ENCODE assay signal across 14 cellular contexts in genomic region chr20:21322083-21322710, GRCh38. TPM values are rescaled to one million over a fixed set of nuclear protein-coding genes. Genes with fewer than 3 reads are reported as not detected.
DNase-seq lines count a peak whose midpoint lies in the region; ATAC-seq and TF ChIP-seq lines count a peak whose summit lies in the region.
"Had no signal": no experiment of that assay in that cellular context is flagged by ENCODE, and none has a peak within 500 bp of the region (broad histone marks: within the 10 kb centered on the region; RNA-seq: fewer than 3 reads in every experiment).

No MANE protein-coding gene starts in this region.

- H3K4me1 Mint-ChIP-seq in central memory CD8-positive, alpha-beta T cell = peaks cover 72% of the 10 kb centered on the region

- H3F3A ChIP-seq in PC-3 (ENCODE audit: low read length, unreplicated experiment) = no peaks in the 10 kb centered on the region

- H3K4me3 Mint-ChIP-seq in central memory CD8-positive, alpha-beta T cell = no peak overlapping the region

- H3K4me2 ChIP-seq in PC-3 (ENCODE audit: low read length) = no peak overlapping the region

- CTCF ChIA-PET in PC-3 (lab: Charles Lee) = no interaction called here

- H3K27me3 Mint-ChIP-seq in central memory CD8-positive, alpha-beta T cell = no peaks in the 10 kb centered on the region

- POLR2A ChIA-PET in PC-3 (lab: Charles Lee; ENCODE audit: unreplicated experiment) = no interaction called here

- H3K27ac ChIP-seq in left lung = no peak overlapping the region
- no peak overlapping the region for H3K27ac ChIP-seq in PC-3 (ENCODE audit: low read length)
- H3K27ac ChIP-seq: Peyer's patch had no signal

- H3K36me3 ChIP-seq in left lung = no peaks in the 10 kb centered on the region
- peaks cover 17% of the 10 kb centered on the region for H3K36me3 ChIP-seq in PC-3 (ENCODE audit: low read depth, low read length)
- H3K36me3 ChIP-seq: Peyer's patch had no signal

- intact Hi-C loops in left lung (cut with DNase I) (no loop called here), PC-3 (cut with micrococcal nuclease) (no loop called here)

- no peak overlapping the region for H3K4me3 ChIP-seq in left lung
- H3K4me3 ChIP-seq in PC-3 (ENCODE audit: low read length) = no peak overlapping the region
- H3K4me3 ChIP-seq: HAP-1, Peyer's patch had no signal

- H2AFZ ChIP-seq in PC-3 (ENCODE audit: low read length) = no peak overlapping the region

- peaks cover 5% of the 10 kb centered on the region for H3K36me3 Mint-ChIP-seq in central memory CD8-positive, alpha-beta T cell (ENCODE audit: insufficient read depth)

- H3K27me3 ChIP-seq in left lung (no peaks in the 10 kb centered on the region), PC-3 (ENCODE audit: low read length) (no peaks in the 10 kb centered on the region)
- H3K27me3 ChIP-seq: Peyer's patch had no signal

- H3K4me1 ChIP-seq in left lung (peaks cover 12 to 62% of the 10 kb centered on the region in 2 donors), PC-3 (ENCODE audit: insufficient read depth, low read length) (peaks cover 13% of the 10 kb centered on the region)

- H3K9ac ChIP-seq in PC-3 (ENCODE audit: low read length) = no peak overlapping the region

- no peak for ATAC-seq in central memory CD8-positive, alpha-beta T cell (replicated peaks; ENCODE audit: extremely low read depth, poor library complexity, severe bottlenecking)
- ATAC-seq in left lung (peak; percentile 63), PC-3 (no peak), GM18498 (IDR thresholded peaks at IDR 0.05; ENCODE audit: unreplicated experiment) (no peak)

- peaks cover 100% of the 10 kb centered on the region for H3K79me2 ChIP-seq in PC-3 (ENCODE audit: low read length)

- peaks cover 92% of the 10 kb centered on the region for H4K20me1 ChIP-seq in PC-3 (ENCODE audit: low read length)

- BruUV-seq in PC-3 (replicated peaks; lab: Mats Ljungman, UMichigan) = no TSS peak

- TF ChIP-seq CTCF in left lung (IDR thresholded peaks at IDR 0.05) = no peak
- no peak for TF ChIP-seq CTCF in PC-3 (conservative IDR thresholded peaks at IDR 0.05; ENCODE audit: low read depth, low read length)

- H3K9me3 Mint-ChIP-seq in central memory CD8-positive, alpha-beta T cell = no peaks in the 10 kb centered on the region

- no peaks in the 10 kb centered on the region for H3K9me2 ChIP-seq in PC-3 (replicated peaks; ENCODE audit: low read length)

- H3K9me3 ChIP-seq in left lung (peaks cover 0 to 11% of the 10 kb centered on the region in 2 donors), PC-3 (ENCODE audit: low read length) (no peaks in the 10 kb centered on the region)
- H3K9me3 ChIP-seq: Peyer's patch had no signal

- DNase-seq in DMS79 treated with DMSO at 0.1 percent for 48 hours (lab: John Stamatoyannopoulos, UW) (peak; percentile 48), M059J (ENCODE audit: low read depth) (peak; percentile 47), left lung (no peak), RKO (ENCODE audit: low spot score) (no peak), PC-3 (no peak)
- DNase-seq in central memory CD8-positive, alpha-beta T cell (ENCODE audit: low spot score in 2 of 2) = no peak
- DNase-seq: NCI-H1092, NCI-H1694, NCI-H2107, NCI-H69, Peyer's patch, SIG-M5 had no signal

- H3K27ac Mint-ChIP-seq in central memory CD8-positive, alpha-beta T cell (ENCODE audit: low read depth) = peak overlapping the region; percentile 7

RNA-seq across cellular contexts. Expression of gene XRN2, which starts 19.1 kb away (rescaled TPM):
- total RNA-seq in M059J (2014; rRNA removed; shearing (Covaris generic)) = 122 and 175 TPM in 2 replicates
- total RNA-seq in left lung (10 to 100 TPM; 45.9 to 59.9 TPM), PC-3 (2014; rRNA removed) (71.5 and 76.8 TPM in 2 replicates)

Comparison
In these comparisons a context has a peak if more than half of its experiments do, and no peak if none do; other contexts are left out.
1. DNase-seq: peak in DMS79 treated with DMSO at 0.1 percent for 48 hours (single experiment) and M059J (single experiment); none in central memory CD8-positive, alpha-beta T cell (0 of 2), left lung (0 of 2), RKO (single experiment) and PC-3 (single experiment).